In the genomic region with DNA sequence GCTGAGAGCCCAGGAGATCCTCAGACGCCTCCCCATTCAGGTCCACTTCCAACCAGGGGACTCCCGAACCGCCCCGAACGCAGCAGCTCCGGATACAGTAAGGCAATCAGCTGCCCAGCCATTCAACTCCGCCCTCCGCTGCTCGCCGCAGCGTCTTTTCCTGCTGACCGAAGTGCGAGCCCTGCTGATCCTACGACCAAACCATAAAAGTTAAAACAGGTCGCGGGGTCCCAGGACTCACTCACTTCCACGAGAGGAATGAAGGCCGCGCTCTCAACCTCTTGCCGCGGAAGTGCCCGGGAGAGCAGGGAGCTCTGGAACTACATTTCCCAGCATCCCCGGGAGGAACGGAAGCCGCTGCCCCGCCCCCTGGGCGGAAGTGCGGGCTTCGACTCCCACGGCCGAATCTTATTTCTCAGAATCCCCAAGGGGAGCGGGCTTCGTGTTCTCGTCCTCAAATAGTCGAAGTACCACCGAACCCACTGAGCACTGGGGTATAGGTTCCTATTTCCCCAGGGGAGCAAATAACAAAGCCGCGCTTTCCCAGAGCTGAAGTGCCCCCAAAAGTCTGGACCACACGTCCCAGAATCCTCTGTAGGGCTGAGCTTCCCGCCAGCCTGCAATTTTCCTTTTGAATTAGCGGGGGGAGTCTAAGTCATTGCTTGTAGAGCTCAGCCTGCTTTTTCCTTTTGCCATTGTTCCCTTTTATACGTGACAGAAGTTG, we compare ENCODE assay signal across 1 cellular context.
TF ChIP-seq lines count a peak whose summit lies in the region.

Gene ZNF45 (minus strand): TSS at position 298 of the 724 bp plus-strand sequence. CDS start 13,097 bp downstream, outside the sequence.

TF ChIP-seq in HepG2, 621 proteins besides CTCF, POLR2A, EP300 and RAD21 (continued from another document and continues in another):
- TF ChIP-seq ZHX2 (IDR thresholded peaks at IDR 0.05; ENCODE audit: low read depth) (no peak), ZHX2 (CRISPR knock-in tag; IDR thresholded peaks at IDR 0.05; ENCODE audit: borderline replicate concordance) (0 out of 2 replicates have a peak, but pooled peaks have one; percentile 64), ZNF337 (CRISPR knock-in tag; IDR thresholded peaks at IDR 0.05; ENCODE audit: borderline replicate concordance, low read depth) (no peak), IRX3 (CRISPR knock-in tag; IDR thresholded peaks at IDR 0.05; ENCODE audit: borderline replicate concordance, low read depth) (no peak), ZNF773 (CRISPR knock-in tag; IDR thresholded peaks at IDR 0.05; ENCODE audit: borderline replicate concordance) (no peak), HNF4G (IDR thresholded peaks at IDR 0.05; ENCODE audit: borderline replicate concordance, low read depth, low read length) (no peak), HNF4G (CRISPR knock-in tag; IDR thresholded peaks at IDR 0.05; ENCODE audit: borderline replicate concordance, low read depth) (no peak), IRF1 (CRISPR knock-in tag; IDR thresholded peaks at IDR 0.05; ENCODE audit: low read depth) (no peak), NFIC (IDR thresholded peaks at IDR 0.05; ENCODE audit: low read length) (no peak), ZC3H4 (CRISPR knock-in tag; IDR thresholded peaks at IDR 0.05; ENCODE audit: borderline replicate concordance) (no peak), ZNF746 (CRISPR knock-in tag; IDR thresholded peaks at IDR 0.05) (peak; percentile 54; the same call in 1 of the 2 replicates), KIAA2018 (CRISPR knock-in tag; IDR thresholded peaks at IDR 0.05; ENCODE audit: borderline replicate concordance) (no peak), TBP (CRISPR knock-in tag; IDR thresholded peaks at IDR 0.05) (no peak), SALL1 (CRISPR knock-in tag; IDR thresholded peaks at IDR 0.05) (peak; percentile 76; the same call in 1 of the 2 replicates), ZFP1 (CRISPR knock-in tag; IDR thresholded peaks at IDR 0.05) (no peak; the same call in 1 of the 2 replicates), FOXP1 (IDR thresholded peaks at IDR 0.05) (no peak), FOXP1 (CRISPR knock-in tag; IDR thresholded peaks at IDR 0.05) (no peak), ZNF589 (CRISPR knock-in tag; conservative IDR thresholded peaks at IDR 0.05) (no peak), HMGXB4 (CRISPR knock-in tag; IDR thresholded peaks at IDR 0.05; ENCODE audit: borderline replicate concordance in 1 of 2, low read depth in 1 of 2) (0 out of 4 replicates have a peak, but pooled peaks of 1 of the 2 experiments have one; percentile 59), ZHX1 (CRISPR knock-in tag; IDR thresholded peaks at IDR 0.05; ENCODE audit: low read depth) (no peak), ZNF451 (CRISPR knock-in tag; IDR thresholded peaks at IDR 0.05) (no peak), ZNF292 (CRISPR knock-in tag; IDR thresholded peaks at IDR 0.05; ENCODE audit: borderline replicate concordance, low read depth) (no peak), ZBTB3 (CRISPR knock-in tag; IDR thresholded peaks at IDR 0.05; ENCODE audit: borderline replicate concordance, low read depth) (no peak), AKNA (CRISPR knock-in tag; IDR thresholded peaks at IDR 0.05; ENCODE audit: borderline replicate concordance) (no peak)
